1 cellular context compared by ENCODE assay signal in genomic region chr17:11135819-11136218, GRCh38.
TF ChIP-seq lines count a peak whose summit lies in the region.

No MANE protein-coding gene starts in this region.

TF ChIP-seq in K562, 482 proteins besides CTCF, POLR2A, EP300 and RAD21 (continued from another document):
- TF ChIP-seq GTF3C2 (IDR thresholded peaks at IDR 0.05; ENCODE audit: borderline replicate concordance, extremely low read depth, insufficient read length) (no peak), ZNF395 (CRISPR knock-in tag; IDR thresholded peaks at IDR 0.05) (no peak), ZNF398 (CRISPR knock-in tag; IDR thresholded peaks at IDR 0.05) (no peak)
